In genomic region chr19:2084993-2085720, GRCh38 we compare ENCODE assay signal across 8 cellular contexts. TPM values are rescaled to one million over a fixed set of nuclear protein-coding genes. Genes with fewer than 3 reads are reported as not detected.
A peak's percentile ranks its signal among the peaks of the same experiment; 100 is the strongest.
DNase-seq lines count a peak whose midpoint lies in the region; ATAC-seq and TF ChIP-seq lines count a peak whose summit lies in the region.

No MANE protein-coding gene starts in this region.

- peaks cover 65 to 72% of the 10 kb centered on the region in 2 donors for H3K4me1 ChIP-seq in naive thymus-derived CD4-positive, alpha-beta T cell (ENCODE audit: control insufficient read depth in 2 of 2, insufficient read depth in 2 of 2, low read length in 2 of 2)
- peaks cover 13% of the 10 kb centered on the region for H3K4me1 ChIP-seq in testis

- 74 to 77% methylated on average over 21 to 28 of the region's 28 CpGs for WGBS in testis, 2 donors

- H3K27me3 Mint-ChIP-seq in chondrocyte (ENCODE audit: low read depth): no peaks in the 10 kb centered on the region
- peaks cover 0 to 2% (median 0%) of the 10 kb centered on the region in 5 donors for H3K27me3 Mint-ChIP-seq in naive thymus-derived CD4-positive, alpha-beta T cell

- peak overlapping the region; percentile 98 for H3K4me3 ChIP-seq in naive thymus-derived CD4-positive, alpha-beta T cell (ENCODE audit: low read length)
- no peak overlapping the region for H3K4me3 ChIP-seq in testis

- POLR2A ChIA-PET in naive thymus-derived CD4-positive, alpha-beta T cell (lab: Charles Lee): interaction anchor here (0.6 to 6.1 kb wide), 10 partner anchors 9 to 194 kb away, joined by 3 to 125 read pairs (median 5); partner anchors contain the start of genes AP3D1, MKNK2 and MOB3A

- H3K27ac Mint-ChIP-seq in chondrocyte (ENCODE audit: unreplicated experiment): peak overlapping the region; percentile 86
- H3K27ac Mint-ChIP-seq in naive thymus-derived CD4-positive, alpha-beta T cell: peak overlapping the region; percentile 92 to 99 (median 96)

- peak overlapping the region; percentile 3 for H3K4me3 Mint-ChIP-seq in chondrocyte (ENCODE audit: unreplicated experiment)
- peak overlapping the region; percentile 87 to 99 (median 95) for H3K4me3 Mint-ChIP-seq in naive thymus-derived CD4-positive, alpha-beta T cell

- H3K9me3 Mint-ChIP-seq in chondrocyte (ENCODE audit: low read depth): no peaks in the 10 kb centered on the region
- peaks cover 0 to 11% (median 0%) of the 10 kb centered on the region in 11 donors for H3K9me3 Mint-ChIP-seq in naive thymus-derived CD4-positive, alpha-beta T cell

- TF ChIP-seq POLR2A in testis (IDR thresholded peaks at IDR 0.05): no peak

- TF ChIP-seq CTCF in chondrocyte (IDR thresholded peaks at IDR 0.05): no peak
- no peak for TF ChIP-seq CTCF in testis (IDR thresholded peaks at IDR 0.05)

- ATAC-seq in GM18868 (IDR thresholded peaks at IDR 0.05; ENCODE audit: unreplicated experiment): peak; percentile 31
- ATAC-seq in HG03460 (IDR thresholded peaks at IDR 0.05; ENCODE audit: unreplicated experiment): peak; percentile 26
- ATAC-seq in naive thymus-derived CD4-positive, alpha-beta T cell: peak; percentile 86

- H3K4me1 Mint-ChIP-seq in chondrocyte (ENCODE audit: low read depth): peaks cover 33% of the 10 kb centered on the region
- peaks cover 48 to 76% (median 68%) of the 10 kb centered on the region in 7 donors for H3K4me1 Mint-ChIP-seq in naive thymus-derived CD4-positive, alpha-beta T cell

- H3K9me3 ChIP-seq in naive thymus-derived CD4-positive, alpha-beta T cell (ENCODE audit: control insufficient read depth in 2 of 3, low read length in 3 of 3): no peaks in the 10 kb centered on the region
- H3K9me3 ChIP-seq in testis: no peaks in the 10 kb centered on the region

- peaks cover 4% of the 10 kb centered on the region for H3K36me3 Mint-ChIP-seq in chondrocyte (ENCODE audit: low read depth)
- H3K36me3 Mint-ChIP-seq in naive thymus-derived CD4-positive, alpha-beta T cell: peaks cover 4 to 55% (median 7%) of the 10 kb centered on the region in 5 donors

- CTCF ChIA-PET in naive thymus-derived CD4-positive, alpha-beta T cell (lab: Charles Lee): interaction anchor here (0.7 to 1.9 kb wide), 5 partner anchors 10 to 76 kb away, joined by 4 to 11 read pairs (median 5); no protein-coding TSS in a partner anchor

- peak; percentile 91 for DNase-seq in activated CD4-positive, CD25-positive, alpha-beta regulatory T cell treated with anti-CD3 and anti-CD28 coated beads, Interleukin-2, amount 50 U/mL, for 72 hours
- DNase-seq in chondrocyte (ENCODE audit: low spot score): no peak
- peak; percentile 68 to 97 (median 95) for DNase-seq in naive thymus-derived CD4-positive, alpha-beta T cell
- DNase-seq in testis: peak; percentile 52
- DNase-seq in putamen (ENCODE audit: low spot score): no peak
- DNase-seq in DMS79 (lab: John Stamatoyannopoulos, UW): no peak

- H3K36me3 ChIP-seq in naive thymus-derived CD4-positive, alpha-beta T cell (ENCODE audit: control insufficient read depth in 2 of 3, insufficient read depth in 3 of 3, low read length in 3 of 3): peaks cover 0 to 8% (median 0%) of the 10 kb centered on the region in 3 experiments
- no peaks in the 10 kb centered on the region for H3K36me3 ChIP-seq in testis (ENCODE audit: low read depth, missing control alignments)

- intact Hi-C loops in naive thymus-derived CD4-positive, alpha-beta T cell (cut with micrococcal nuclease): loop anchor here (1.0 to 2.0 kb wide), 6 partner anchors 11 to 143 kb away; partner anchors contain the start of genes AP3D1 (in 2 of the 2), IZUMO4 (in 2 of the 2) and MOB3A (in 2 of the 2)
- intact Hi-C loops in testis (cut with DNase I; ENCODE audit: low total_unique reads): no loop called here

- no peaks in the 10 kb centered on the region for H3K27me3 ChIP-seq in naive thymus-derived CD4-positive, alpha-beta T cell (ENCODE audit: control insufficient read depth in 2 of 2, insufficient read depth in 2 of 2, low read length in 2 of 2)
- no peaks in the 10 kb centered on the region for H3K27me3 ChIP-seq in testis

- peak overlapping the region; percentile 99 for H3K27ac ChIP-seq in naive thymus-derived CD4-positive, alpha-beta T cell (ENCODE audit: low read depth, low read length)
- peak overlapping the region in 1 of 2 donors; percentile 39 for H3K27ac ChIP-seq in testis

RNA-seq across cellular contexts. Expression of gene MOB3A, which starts 11.0 kb away (rescaled TPM):
- total RNA-seq in chondrocyte: 34.6 to 48.0 TPM (median 45.5 TPM) in 3 replicates
- total RNA-seq in naive thymus-derived CD4-positive, alpha-beta T cell: 100 to 1,000 TPM in 4 of 5 experiments, 10 to 100 TPM in 1; 93.2 to 269 (median 117) TPM
- 100 to 1,000 TPM in 1 of 2 donors, 10 to 100 TPM in 1; 49.5 to 114 TPM for polyA plus RNA-seq in naive thymus-derived CD4-positive, alpha-beta T cell
- 10 to 100 TPM; 22.8 to 31.6 TPM for total RNA-seq in testis
- polyA plus RNA-seq in testis (ENCODE audit: insufficient read depth, low read depth, low replicate concordance): 17.8 TPM

RNA-seq across cellular contexts. Expression of gene IZUMO4, which starts 11.6 kb away (rescaled TPM):
- 2.4 to 3.9 TPM (median 3.2 TPM) in 3 replicates for total RNA-seq in chondrocyte
- 10 to 100 TPM; 12.2 to 26.8 (median 15.7) TPM for total RNA-seq in naive thymus-derived CD4-positive, alpha-beta T cell
- 1 to 10 TPM in 1 of 2 donors, under 1 TPM in 1; 0.73 to 1.9 TPM for polyA plus RNA-seq in naive thymus-derived CD4-positive, alpha-beta T cell
- total RNA-seq in testis: 100 to 1,000 TPM; 208 to 276 TPM
- polyA plus RNA-seq in testis (ENCODE audit: insufficient read depth, low read depth, low replicate concordance): 796 TPM

RNA-seq across cellular contexts. Expression of gene MKNK2, which starts 34.1 kb away (rescaled TPM):
- 32.8 to 127 TPM (median 125 TPM) in 3 replicates for total RNA-seq in chondrocyte
- 100 to 1,000 TPM; 190 to 347 (median 238) TPM for total RNA-seq in naive thymus-derived CD4-positive, alpha-beta T cell
- 10 to 100 TPM; 28.8 to 52.9 TPM for polyA plus RNA-seq in naive thymus-derived CD4-positive, alpha-beta T cell
- 100 to 1,000 TPM in 1 of 2 donors, 10 to 100 TPM in 1; 93.0 to 103 TPM for total RNA-seq in testis
- 76.5 TPM for polyA plus RNA-seq in testis (ENCODE audit: insufficient read depth, low read depth, low replicate concordance)

Comparison
In these comparisons a context has a peak if more than half of its experiments do, and no peak if none do; other contexts are left out.
1. ATAC-seq: peak in every context shown above with its lines; median percentile 86 in naive thymus-derived CD4-positive, alpha-beta T cell; 31 in GM18868; 26 in HG03460.
2. DNase-seq: peak in activated CD4-positive, CD25-positive, alpha-beta regulatory T cell treated with anti-CD3 and anti-CD28 coated beads, Interleukin-2, amount 50 U/mL, for 72 hours (single experiment), naive thymus-derived CD4-positive, alpha-beta T cell (9 of 9) and testis (single experiment); none in chondrocyte (single experiment), putamen (single experiment) and DMS79 (single experiment).
3. RNA of gene IZUMO4, which starts 11.6 kb away (total RNA-seq): 208 to 276 TPM in testis; 12.2 to 26.8 TPM in naive thymus-derived CD4-positive, alpha-beta T cell and 2.4 to 3.9 TPM in chondrocyte; every median in the first group is over 4 times any median in the second.